1 cellular context compared by ENCODE assay signal in the genomic region with DNA sequence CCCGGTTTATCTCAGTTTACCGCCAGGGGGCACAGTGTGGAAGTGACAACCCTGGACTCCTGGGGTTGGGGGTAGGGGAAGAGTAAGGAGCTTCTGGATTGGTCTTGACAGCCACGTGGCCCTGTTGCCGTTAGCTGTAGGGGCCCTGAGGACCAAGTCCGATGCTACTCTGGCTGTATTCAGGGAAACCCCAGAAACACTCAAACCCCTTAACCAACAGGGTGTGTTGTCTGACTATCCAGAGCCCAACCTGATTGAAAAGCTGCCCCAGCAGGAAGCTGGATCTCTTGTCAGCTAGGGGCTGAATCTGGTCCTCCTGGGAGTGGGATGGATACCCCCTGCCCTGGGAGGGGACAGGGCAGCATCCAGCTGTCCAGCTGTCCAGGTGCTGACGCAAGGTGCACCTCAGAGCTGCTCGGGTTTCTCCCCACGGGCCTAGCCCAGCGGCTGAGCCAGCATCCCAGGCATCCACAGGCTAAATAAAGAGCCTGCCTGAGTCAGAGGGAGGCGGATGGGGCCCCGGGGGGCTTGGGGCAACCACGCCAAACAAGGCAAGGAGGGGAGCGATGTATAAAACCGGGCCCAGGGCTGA.
A peak's percentile ranks its signal among the peaks of the same experiment; 100 is the strongest.
TF ChIP-seq lines count a peak whose summit lies in the region.

No MANE protein-coding gene starts in this region.

TF ChIP-seq in WTC11, 78 proteins besides CTCF, POLR2A, EP300 and RAD21 (continued from another document):
- TF ChIP-seq, protein P1, sequence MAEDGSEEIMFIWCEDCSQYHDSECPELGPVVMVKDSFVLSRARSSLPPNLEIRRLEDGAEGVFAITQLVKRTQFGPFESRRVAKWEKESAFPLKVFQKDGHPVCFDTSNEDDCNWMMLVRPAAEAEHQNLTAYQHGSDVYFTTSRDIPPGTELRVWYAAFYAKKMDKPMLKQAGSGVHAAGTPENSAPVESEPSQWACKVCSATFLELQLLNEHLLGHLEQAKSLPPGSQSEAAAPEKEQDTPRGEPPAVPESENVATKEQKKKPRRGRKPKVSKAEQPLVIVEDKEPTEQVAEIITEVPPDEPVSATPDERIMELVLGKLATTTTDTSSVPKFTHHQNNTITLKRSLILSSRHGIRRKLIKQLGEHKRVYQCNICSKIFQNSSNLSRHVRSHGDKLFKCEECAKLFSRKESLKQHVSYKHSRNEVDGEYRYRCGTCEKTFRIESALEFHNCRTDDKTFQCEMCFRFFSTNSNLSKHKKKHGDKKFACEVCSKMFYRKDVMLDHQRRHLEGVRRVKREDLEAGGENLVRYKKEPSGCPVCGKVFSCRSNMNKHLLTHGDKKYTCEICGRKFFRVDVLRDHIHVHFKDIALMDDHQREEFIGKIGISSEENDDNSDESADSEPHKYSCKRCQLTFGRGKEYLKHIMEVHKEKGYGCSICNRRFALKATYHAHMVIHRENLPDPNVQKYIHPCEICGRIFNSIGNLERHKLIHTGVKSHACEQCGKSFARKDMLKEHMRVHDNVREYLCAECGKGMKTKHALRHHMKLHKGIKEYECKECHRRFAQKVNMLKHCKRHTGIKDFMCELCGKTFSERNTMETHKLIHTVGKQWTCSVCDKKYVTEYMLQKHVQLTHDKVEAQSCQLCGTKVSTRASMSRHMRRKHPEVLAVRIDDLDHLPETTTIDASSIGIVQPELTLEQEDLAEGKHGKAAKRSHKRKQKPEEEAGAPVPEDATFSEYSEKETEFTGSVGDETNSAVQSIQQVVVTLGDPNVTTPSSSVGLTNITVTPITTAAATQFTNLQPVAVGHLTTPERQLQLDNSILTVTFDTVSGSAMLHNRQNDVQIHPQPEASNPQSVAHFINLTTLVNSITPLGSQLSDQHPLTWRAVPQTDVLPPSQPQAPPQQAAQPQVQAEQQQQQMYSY (CRISPR knock-in tag; IDR thresholded peaks at IDR 0.05): no peak
- TF ChIP-seq JUN (CRISPR knock-in tag; IDR thresholded peaks at IDR 0.05) (no peak), ZNF232 (CRISPR knock-in tag; IDR thresholded peaks at IDR 0.05) (no peak), FOXK1 (CRISPR knock-in tag; IDR thresholded peaks at IDR 0.05) (peak; percentile 72; the same call in 1 of the 2 replicates), HMGA2 (CRISPR knock-in tag; IDR thresholded peaks at IDR 0.05) (no peak), MXD4 (CRISPR knock-in tag; IDR thresholded peaks at IDR 0.05; ENCODE audit: borderline replicate concordance) (no peak), GABPB1 (CRISPR knock-in tag; IDR thresholded peaks at IDR 0.05) (0 out of 2 replicates have a peak, but pooled peaks have one; percentile 35), NFYB (CRISPR knock-in tag; conservative IDR thresholded peaks at IDR 0.05; ENCODE audit: low read depth) (no peak)
- TF ChIP-seq, protein P2, sequence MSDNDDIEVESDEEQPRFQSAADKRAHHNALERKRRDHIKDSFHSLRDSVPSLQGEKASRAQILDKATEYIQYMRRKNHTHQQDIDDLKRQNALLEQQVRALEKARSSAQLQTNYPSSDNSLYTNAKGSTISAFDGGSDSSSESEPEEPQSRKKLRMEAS (CRISPR knock-in tag; IDR thresholded peaks at IDR 0.05): peak; percentile 58; the same call in 1 of the 2 replicates
- TF ChIP-seq, protein P3, sequence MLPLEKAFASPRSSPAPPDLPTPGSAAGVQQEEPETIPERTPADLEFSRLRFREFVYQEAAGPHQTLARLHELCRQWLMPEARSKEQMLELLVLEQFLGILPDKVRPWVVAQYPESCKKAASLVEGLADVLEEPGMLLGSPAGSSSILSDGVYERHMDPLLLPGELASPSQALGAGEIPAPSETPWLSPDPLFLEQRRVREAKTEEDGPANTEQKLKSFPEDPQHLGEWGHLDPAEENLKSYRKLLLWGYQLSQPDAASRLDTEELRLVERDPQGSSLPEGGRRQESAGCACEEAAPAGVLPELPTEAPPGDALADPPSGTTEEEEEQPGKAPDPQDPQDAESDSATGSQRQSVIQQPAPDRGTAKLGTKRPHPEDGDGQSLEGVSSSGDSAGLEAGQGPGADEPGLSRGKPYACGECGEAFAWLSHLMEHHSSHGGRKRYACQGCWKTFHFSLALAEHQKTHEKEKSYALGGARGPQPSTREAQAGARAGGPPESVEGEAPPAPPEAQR (CRISPR knock-in tag; IDR thresholded peaks at IDR 0.05): no peak
- TF ChIP-seq, protein P4, sequence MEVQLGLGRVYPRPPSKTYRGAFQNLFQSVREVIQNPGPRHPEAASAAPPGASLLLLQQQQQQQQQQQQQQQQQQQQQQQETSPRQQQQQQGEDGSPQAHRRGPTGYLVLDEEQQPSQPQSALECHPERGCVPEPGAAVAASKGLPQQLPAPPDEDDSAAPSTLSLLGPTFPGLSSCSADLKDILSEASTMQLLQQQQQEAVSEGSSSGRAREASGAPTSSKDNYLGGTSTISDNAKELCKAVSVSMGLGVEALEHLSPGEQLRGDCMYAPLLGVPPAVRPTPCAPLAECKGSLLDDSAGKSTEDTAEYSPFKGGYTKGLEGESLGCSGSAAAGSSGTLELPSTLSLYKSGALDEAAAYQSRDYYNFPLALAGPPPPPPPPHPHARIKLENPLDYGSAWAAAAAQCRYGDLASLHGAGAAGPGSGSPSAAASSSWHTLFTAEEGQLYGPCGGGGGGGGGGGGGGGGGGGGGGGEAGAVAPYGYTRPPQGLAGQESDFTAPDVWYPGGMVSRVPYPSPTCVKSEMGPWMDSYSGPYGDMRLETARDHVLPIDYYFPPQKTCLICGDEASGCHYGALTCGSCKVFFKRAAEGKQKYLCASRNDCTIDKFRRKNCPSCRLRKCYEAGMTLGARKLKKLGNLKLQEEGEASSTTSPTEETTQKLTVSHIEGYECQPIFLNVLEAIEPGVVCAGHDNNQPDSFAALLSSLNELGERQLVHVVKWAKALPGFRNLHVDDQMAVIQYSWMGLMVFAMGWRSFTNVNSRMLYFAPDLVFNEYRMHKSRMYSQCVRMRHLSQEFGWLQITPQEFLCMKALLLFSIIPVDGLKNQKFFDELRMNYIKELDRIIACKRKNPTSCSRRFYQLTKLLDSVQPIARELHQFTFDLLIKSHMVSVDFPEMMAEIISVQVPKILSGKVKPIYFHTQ (CRISPR knock-in tag; IDR thresholded peaks at IDR 0.05): no peak
- TF ChIP-seq, protein P5, sequence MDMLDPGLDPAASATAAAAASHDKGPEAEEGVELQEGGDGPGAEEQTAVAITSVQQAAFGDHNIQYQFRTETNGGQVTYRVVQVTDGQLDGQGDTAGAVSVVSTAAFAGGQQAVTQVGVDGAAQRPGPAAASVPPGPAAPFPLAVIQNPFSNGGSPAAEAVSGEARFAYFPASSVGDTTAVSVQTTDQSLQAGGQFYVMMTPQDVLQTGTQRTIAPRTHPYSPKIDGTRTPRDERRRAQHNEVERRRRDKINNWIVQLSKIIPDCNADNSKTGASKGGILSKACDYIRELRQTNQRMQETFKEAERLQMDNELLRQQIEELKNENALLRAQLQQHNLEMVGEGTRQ (CRISPR knock-in tag; IDR thresholded peaks at IDR 0.05): peak; percentile 89
- TF ChIP-seq, protein P6, sequence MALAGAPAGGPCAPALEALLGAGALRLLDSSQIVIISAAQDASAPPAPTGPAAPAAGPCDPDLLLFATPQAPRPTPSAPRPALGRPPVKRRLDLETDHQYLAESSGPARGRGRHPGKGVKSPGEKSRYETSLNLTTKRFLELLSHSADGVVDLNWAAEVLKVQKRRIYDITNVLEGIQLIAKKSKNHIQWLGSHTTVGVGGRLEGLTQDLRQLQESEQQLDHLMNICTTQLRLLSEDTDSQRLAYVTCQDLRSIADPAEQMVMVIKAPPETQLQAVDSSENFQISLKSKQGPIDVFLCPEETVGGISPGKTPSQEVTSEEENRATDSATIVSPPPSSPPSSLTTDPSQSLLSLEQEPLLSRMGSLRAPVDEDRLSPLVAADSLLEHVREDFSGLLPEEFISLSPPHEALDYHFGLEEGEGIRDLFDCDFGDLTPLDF (CRISPR knock-in tag; IDR thresholded peaks at IDR 0.05): no peak
- TF ChIP-seq, protein P7, sequence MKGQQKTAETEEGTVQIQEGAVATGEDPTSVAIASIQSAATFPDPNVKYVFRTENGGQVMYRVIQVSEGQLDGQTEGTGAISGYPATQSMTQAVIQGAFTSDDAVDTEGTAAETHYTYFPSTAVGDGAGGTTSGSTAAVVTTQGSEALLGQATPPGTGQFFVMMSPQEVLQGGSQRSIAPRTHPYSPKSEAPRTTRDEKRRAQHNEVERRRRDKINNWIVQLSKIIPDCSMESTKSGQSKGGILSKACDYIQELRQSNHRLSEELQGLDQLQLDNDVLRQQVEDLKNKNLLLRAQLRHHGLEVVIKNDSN (CRISPR knock-in tag; IDR thresholded peaks at IDR 0.05): peak; percentile 91
- TF ChIP-seq, protein P8, sequence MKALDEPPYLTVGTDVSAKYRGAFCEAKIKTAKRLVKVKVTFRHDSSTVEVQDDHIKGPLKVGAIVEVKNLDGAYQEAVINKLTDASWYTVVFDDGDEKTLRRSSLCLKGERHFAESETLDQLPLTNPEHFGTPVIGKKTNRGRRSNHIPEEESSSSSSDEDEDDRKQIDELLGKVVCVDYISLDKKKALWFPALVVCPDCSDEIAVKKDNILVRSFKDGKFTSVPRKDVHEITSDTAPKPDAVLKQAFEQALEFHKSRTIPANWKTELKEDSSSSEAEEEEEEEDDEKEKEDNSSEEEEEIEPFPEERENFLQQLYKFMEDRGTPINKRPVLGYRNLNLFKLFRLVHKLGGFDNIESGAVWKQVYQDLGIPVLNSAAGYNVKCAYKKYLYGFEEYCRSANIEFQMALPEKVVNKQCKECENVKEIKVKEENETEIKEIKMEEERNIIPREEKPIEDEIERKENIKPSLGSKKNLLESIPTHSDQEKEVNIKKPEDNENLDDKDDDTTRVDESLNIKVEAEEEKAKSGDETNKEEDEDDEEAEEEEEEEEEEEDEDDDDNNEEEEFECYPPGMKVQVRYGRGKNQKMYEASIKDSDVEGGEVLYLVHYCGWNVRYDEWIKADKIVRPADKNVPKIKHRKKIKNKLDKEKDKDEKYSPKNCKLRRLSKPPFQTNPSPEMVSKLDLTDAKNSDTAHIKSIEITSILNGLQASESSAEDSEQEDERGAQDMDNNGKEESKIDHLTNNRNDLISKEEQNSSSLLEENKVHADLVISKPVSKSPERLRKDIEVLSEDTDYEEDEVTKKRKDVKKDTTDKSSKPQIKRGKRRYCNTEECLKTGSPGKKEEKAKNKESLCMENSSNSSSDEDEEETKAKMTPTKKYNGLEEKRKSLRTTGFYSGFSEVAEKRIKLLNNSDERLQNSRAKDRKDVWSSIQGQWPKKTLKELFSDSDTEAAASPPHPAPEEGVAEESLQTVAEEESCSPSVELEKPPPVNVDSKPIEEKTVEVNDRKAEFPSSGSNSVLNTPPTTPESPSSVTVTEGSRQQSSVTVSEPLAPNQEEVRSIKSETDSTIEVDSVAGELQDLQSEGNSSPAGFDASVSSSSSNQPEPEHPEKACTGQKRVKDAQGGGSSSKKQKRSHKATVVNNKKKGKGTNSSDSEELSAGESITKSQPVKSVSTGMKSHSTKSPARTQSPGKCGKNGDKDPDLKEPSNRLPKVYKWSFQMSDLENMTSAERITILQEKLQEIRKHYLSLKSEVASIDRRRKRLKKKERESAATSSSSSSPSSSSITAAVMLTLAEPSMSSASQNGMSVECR (CRISPR knock-in tag; IDR thresholded peaks at IDR 0.05; ENCODE audit: borderline replicate concordance): peak; percentile 36; the same call in 1 of the 2 replicates
